ENCODE assay signal across 1 cellular context in the genomic region with DNA sequence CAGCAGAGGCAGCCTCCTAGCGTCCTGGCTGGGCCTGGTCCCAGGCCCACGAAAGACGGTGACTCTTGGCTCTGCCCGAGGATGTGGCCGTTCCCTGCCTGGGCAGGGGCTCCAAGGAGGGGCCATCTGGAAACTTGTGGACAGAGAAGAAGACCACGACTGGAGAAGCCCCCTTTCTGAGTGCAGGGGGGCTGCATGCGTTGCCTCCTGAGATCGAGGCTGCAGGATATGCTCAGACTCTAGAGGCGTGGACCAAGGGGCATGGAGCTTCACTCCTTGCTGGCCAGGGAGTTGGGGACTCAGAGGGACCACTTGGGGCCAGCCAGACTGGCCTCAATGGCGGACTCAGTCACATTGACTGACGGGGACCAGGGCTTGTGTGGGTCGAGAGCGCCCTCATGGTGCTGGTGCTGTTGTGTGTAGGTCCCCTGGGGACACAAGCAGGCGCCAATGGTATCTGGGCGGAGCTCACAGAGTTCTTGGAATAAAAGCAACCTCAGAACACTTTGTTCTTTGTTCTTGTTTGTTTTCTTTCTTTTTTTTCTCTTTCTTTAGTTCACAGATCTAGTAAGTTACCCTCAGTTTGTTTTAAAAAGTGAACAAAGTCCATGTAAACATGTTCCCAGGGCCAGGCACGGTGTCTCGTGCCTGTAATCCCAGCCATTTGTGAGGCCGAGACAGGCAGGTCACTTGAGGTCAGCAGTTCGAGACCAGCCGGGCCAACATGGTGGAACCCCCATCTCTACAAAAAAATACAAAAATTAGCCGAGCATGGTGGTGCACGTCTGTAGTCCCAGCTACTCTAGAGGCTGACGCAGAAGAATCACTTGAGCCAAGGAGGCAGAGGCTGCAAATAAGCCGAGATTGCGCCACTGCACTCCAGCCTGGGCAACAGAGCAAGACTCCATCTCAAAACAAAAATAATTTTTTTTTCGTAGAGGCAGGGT.
TF ChIP-seq lines count a peak whose summit lies in the region.

No MANE protein-coding gene starts in this region.

TF ChIP-seq in K562, 482 proteins besides CTCF, POLR2A, EP300 and RAD21:
- TF ChIP-seq, protein P1, sequence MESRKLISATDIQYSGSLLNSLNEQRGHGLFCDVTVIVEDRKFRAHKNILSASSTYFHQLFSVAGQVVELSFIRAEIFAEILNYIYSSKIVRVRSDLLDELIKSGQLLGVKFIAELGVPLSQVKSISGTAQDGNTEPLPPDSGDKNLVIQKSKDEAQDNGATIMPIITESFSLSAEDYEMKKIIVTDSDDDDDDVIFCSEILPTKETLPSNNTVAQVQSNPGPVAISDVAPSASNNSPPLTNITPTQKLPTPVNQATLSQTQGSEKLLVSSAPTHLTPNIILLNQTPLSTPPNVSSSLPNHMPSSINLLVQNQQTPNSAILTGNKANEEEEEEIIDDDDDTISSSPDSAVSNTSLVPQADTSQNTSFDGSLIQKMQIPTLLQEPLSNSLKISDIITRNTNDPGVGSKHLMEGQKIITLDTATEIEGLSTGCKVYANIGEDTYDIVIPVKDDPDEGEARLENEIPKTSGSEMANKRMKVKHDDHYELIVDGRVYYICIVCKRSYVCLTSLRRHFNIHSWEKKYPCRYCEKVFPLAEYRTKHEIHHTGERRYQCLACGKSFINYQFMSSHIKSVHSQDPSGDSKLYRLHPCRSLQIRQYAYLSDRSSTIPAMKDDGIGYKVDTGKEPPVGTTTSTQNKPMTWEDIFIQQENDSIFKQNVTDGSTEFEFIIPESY (CRISPR knock-in tag; IDR thresholded peaks at IDR 0.05): peak; percentile 89
- 0 out of 2 replicates have a peak, but pooled peaks have one; percentile 12 for TF ChIP-seq JUND (IDR thresholded peaks at IDR 0.05; ENCODE audit: borderline replicate concordance, low read depth, low read length)
- TF ChIP-seq JUND (tag; IDR thresholded peaks at IDR 0.05; ENCODE audit: borderline replicate concordance, low read depth, low read length): no peak; the same call in 2 of the 3 replicates
- TF ChIP-seq NCOR1 (IDR thresholded peaks at IDR 0.05): peak; percentile 40
- peak; percentile 39; the same call in 1 of the 2 replicates for TF ChIP-seq BCOR (IDR thresholded peaks at IDR 0.05)
- TF ChIP-seq, protein P2, sequence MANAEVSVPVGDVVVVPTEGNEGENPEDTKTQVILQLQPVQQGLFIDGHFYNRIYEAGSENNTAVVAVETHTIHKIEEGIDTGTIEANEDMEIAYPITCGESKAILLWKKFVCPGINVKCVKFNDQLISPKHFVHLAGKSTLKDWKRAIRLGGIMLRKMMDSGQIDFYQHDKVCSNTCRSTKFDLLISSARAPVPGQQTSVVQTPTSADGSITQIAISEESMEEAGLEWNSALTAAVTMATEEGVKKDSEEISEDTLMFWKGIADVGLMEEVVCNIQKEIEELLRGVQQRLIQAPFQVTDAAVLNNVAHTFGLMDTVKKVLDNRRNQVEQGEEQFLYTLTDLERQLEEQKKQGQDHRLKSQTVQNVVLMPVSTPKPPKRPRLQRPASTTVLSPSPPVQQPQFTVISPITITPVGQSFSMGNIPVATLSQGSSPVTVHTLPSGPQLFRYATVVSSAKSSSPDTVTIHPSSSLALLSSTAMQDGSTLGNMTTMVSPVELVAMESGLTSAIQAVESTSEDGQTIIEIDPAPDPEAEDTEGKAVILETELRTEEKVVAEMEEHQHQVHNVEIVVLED (CRISPR knock-in tag; IDR thresholded peaks at IDR 0.05): no peak
- TF ChIP-seq, protein P3, sequence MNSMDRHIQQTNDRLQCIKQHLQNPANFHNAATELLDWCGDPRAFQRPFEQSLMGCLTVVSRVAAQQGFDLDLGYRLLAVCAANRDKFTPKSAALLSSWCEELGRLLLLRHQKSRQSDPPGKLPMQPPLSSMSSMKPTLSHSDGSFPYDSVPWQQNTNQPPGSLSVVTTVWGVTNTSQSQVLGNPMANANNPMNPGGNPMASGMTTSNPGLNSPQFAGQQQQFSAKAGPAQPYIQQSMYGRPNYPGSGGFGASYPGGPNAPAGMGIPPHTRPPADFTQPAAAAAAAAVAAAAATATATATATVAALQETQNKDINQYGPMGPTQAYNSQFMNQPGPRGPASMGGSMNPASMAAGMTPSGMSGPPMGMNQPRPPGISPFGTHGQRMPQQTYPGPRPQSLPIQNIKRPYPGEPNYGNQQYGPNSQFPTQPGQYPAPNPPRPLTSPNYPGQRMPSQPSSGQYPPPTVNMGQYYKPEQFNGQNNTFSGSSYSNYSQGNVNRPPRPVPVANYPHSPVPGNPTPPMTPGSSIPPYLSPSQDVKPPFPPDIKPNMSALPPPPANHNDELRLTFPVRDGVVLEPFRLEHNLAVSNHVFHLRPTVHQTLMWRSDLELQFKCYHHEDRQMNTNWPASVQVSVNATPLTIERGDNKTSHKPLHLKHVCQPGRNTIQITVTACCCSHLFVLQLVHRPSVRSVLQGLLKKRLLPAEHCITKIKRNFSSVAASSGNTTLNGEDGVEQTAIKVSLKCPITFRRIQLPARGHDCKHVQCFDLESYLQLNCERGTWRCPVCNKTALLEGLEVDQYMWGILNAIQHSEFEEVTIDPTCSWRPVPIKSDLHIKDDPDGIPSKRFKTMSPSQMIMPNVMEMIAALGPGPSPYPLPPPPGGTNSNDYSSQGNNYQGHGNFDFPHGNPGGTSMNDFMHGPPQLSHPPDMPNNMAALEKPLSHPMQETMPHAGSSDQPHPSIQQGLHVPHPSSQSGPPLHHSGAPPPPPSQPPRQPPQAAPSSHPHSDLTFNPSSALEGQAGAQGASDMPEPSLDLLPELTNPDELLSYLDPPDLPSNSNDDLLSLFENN (IDR thresholded peaks at IDR 0.05; ENCODE audit: low read depth in 2 of 2, low read length in 2 of 2): no peak
- 0 out of 2 replicates have a peak, but pooled peaks have one; percentile 7 for TF ChIP-seq CC2D1A (IDR thresholded peaks at IDR 0.05)
- peak; percentile 23; the same call in 1 of the 2 replicates for TF ChIP-seq SOX6 (IDR thresholded peaks at IDR 0.05)
- TF ChIP-seq DPF2 (IDR thresholded peaks at IDR 0.05): 0 out of 2 replicates have a peak, but pooled peaks have one; percentile 20
- TF ChIP-seq CREM (IDR thresholded peaks at IDR 0.05; ENCODE audit: low read depth): 0 out of 2 replicates have a peak, but pooled peaks have one; percentile 17
- TF ChIP-seq ZFP36 (IDR thresholded peaks at IDR 0.05; ENCODE audit: low read depth, low read length, partially characterized antibody): no peak
- TF ChIP-seq, protein P4, sequence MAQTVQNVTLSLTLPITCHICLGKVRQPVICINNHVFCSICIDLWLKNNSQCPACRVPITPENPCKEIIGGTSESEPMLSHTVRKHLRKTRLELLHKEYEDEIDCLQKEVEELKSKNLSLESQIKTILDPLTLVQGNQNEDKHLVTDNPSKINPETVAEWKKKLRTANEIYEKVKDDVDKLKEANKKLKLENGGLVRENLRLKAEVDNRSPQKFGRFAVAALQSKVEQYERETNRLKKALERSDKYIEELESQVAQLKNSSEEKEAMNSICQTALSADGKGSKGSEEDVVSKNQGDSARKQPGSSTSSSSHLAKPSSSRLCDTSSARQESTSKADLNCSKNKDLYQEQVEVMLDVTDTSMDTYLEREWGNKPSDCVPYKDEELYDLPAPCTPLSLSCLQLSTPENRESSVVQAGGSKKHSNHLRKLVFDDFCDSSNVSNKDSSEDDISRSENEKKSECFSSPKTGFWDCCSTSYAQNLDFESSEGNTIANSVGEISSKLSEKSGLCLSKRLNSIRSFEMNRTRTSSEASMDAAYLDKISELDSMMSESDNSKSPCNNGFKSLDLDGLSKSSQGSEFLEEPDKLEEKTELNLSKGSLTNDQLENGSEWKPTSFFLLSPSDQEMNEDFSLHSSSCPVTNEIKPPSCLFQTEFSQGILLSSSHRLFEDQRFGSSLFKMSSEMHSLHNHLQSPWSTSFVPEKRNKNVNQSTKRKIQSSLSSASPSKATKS (CRISPR knock-in tag; IDR thresholded peaks at IDR 0.05): no peak
- TF ChIP-seq, protein P5, sequence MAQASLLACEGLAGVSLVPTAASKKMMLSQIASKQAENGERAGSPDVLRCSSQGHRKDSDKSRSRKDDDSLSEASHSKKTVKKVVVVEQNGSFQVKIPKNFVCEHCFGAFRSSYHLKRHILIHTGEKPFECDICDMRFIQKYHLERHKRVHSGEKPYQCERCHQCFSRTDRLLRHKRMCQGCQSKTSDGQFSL (CRISPR knock-in tag; IDR thresholded peaks at IDR 0.05): no peak
- TF ChIP-seq, protein P5 (tag; IDR thresholded peaks at IDR 0.05): no peak
- no peak for TF ChIP-seq NR2C2 (CRISPR knock-in tag; IDR thresholded peaks at IDR 0.05)
- no peak for TF ChIP-seq NR2C2 (tag; IDR thresholded peaks at IDR 0.05)
- TF ChIP-seq, protein P6, sequence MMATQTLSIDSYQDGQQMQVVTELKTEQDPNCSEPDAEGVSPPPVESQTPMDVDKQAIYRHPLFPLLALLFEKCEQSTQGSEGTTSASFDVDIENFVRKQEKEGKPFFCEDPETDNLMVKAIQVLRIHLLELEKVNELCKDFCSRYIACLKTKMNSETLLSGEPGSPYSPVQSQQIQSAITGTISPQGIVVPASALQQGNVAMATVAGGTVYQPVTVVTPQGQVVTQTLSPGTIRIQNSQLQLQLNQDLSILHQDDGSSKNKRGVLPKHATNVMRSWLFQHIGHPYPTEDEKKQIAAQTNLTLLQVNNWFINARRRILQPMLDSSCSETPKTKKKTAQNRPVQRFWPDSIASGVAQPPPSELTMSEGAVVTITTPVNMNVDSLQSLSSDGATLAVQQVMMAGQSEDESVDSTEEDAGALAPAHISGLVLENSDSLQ (IDR thresholded peaks at IDR 0.05): peak; percentile 67; the same call in 1 of the 2 replicates
- no peak for TF ChIP-seq XRCC3 (IDR thresholded peaks at IDR 0.05)
- TF ChIP-seq ZNF121 (CRISPR knock-in tag; conservative IDR thresholded peaks at IDR 0.05): peak; percentile 75
- no peak for TF ChIP-seq TBP (optimal IDR thresholded peaks at IDR 0.05; ENCODE audit: low read depth, low read length)
- TF ChIP-seq, protein P7, sequence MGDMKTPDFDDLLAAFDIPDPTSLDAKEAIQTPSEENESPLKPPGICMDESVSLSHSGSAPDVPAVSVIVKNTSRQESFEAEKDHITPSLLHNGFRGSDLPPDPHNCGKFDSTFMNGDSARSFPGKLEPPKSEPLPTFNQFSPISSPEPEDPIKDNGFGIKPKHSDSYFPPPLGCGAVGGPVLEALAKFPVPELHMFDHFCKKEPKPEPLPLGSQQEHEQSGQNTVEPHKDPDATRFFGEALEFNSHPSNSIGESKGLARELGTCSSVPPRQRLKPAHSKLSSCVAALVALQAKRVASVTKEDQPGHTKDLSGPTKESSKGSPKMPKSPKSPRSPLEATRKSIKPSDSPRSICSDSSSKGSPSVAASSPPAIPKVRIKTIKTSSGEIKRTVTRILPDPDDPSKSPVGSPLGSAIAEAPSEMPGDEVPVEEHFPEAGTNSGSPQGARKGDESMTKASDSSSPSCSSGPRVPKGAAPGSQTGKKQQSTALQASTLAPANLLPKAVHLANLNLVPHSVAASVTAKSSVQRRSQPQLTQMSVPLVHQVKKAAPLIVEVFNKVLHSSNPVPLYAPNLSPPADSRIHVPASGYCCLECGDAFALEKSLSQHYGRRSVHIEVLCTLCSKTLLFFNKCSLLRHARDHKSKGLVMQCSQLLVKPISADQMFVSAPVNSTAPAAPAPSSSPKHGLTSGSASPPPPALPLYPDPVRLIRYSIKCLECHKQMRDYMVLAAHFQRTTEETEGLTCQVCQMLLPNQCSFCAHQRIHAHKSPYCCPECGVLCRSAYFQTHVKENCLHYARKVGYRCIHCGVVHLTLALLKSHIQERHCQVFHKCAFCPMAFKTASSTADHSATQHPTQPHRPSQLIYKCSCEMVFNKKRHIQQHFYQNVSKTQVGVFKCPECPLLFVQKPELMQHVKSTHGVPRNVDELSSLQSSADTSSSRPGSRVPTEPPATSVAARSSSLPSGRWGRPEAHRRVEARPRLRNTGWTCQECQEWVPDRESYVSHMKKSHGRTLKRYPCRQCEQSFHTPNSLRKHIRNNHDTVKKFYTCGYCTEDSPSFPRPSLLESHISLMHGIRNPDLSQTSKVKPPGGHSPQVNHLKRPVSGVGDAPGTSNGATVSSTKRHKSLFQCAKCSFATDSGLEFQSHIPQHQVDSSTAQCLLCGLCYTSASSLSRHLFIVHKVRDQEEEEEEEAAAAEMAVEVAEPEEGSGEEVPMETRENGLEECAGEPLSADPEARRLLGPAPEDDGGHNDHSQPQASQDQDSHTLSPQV (IDR thresholded peaks at IDR 0.05): 0 out of 2 replicates have a peak, but pooled peaks have one; percentile 40
- TF ChIP-seq SMAD4 (CRISPR knock-in tag; conservative IDR thresholded peaks at IDR 0.05): peak; percentile 34; the same call in 1 of the 2 replicates
- TF ChIP-seq YY1 (IDR thresholded peaks at IDR 0.05; ENCODE audit: borderline replicate concordance in 1 of 3, control insufficient read depth in 1 of 3, extremely low read depth in 1 of 3, insufficient read depth in 3 of 3, insufficient read length in 1 of 3, insufficient replicate concordance in 2 of 3, low read depth in 1 of 3, low read length in 2 of 3): peak in 2 of 3 experiments; percentile 8 to 66
- TF ChIP-seq, protein P8, sequence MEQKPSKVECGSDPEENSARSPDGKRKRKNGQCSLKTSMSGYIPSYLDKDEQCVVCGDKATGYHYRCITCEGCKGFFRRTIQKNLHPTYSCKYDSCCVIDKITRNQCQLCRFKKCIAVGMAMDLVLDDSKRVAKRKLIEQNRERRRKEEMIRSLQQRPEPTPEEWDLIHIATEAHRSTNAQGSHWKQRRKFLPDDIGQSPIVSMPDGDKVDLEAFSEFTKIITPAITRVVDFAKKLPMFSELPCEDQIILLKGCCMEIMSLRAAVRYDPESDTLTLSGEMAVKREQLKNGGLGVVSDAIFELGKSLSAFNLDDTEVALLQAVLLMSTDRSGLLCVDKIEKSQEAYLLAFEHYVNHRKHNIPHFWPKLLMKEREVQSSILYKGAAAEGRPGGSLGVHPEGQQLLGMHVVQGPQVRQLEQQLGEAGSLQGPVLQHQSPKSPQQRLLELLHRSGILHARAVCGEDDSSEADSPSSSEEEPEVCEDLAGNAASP (IDR thresholded peaks at IDR 0.05): peak; percentile 88
- TF ChIP-seq, protein P9, sequence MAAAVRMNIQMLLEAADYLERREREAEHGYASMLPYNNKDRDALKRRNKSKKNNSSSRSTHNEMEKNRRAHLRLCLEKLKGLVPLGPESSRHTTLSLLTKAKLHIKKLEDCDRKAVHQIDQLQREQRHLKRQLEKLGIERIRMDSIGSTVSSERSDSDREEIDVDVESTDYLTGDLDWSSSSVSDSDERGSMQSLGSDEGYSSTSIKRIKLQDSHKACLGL (CRISPR knock-in tag; IDR thresholded peaks at IDR 0.05; ENCODE audit: borderline replicate concordance, poor library complexity, severe bottlenecking): no peak
- TF ChIP-seq BRD9 (IDR thresholded peaks at IDR 0.05; ENCODE audit: low read depth, partially characterized antibody): no peak
- peak; percentile 41; the same call in 1 of the 2 replicates for TF ChIP-seq CEBPB (tag; IDR thresholded peaks at IDR 0.05)
- TF ChIP-seq SMC3 (conservative IDR thresholded peaks at IDR 0.05; ENCODE audit: insufficient read depth, low read depth, low read length): 0 out of 2 replicates have a peak, but pooled peaks have one; percentile 17
- no peak for TF ChIP-seq RUNX1 (IDR thresholded peaks at IDR 0.05; ENCODE audit: low read depth)
